ENCODE assay signal across 9 cellular contexts in genomic region chr15:94584833-94585244, GRCh38.
DNase-seq lines count a peak whose midpoint lies in the region; ATAC-seq, FAIRE-seq and TF ChIP-seq lines count a peak whose summit lies in the region.
"Had no signal": no experiment of that assay in that cellular context is flagged by ENCODE, and none has a peak within 500 bp of the region (broad histone marks: within the 10 kb centered on the region; RNA-seq: fewer than 3 reads in every experiment).

No MANE protein-coding gene starts in this region.

- H3K79me2 ChIP-seq in Karpas-422 (ENCODE audit: low read length): no peaks in the 10 kb centered on the region

- TF ChIP-seq CTCF in body of pancreas (IDR thresholded peaks at IDR 0.05): no peak

- ATAC-seq in GM21529 (IDR thresholded peaks at IDR 0.05; ENCODE audit: unreplicated experiment) (peak; percentile 74), body of pancreas (no peak)

- H3K36me3 ChIP-seq in Karpas-422 (ENCODE audit: insufficient read depth, low read length): no peaks in the 10 kb centered on the region
- no peaks in the 10 kb centered on the region for H3K36me3 ChIP-seq in small intestine (ENCODE audit: control insufficient read depth in 2 of 2, insufficient read depth in 2 of 2, low read length in 2 of 2)
- H3K36me3 ChIP-seq in body of pancreas (replicated peaks in 1 of 2; ENCODE audit: insufficient read depth in 1 of 2, low read depth in 2 of 2): no peaks in the 10 kb centered on the region
- H3K36me3 ChIP-seq: thoracic aorta had no signal

- H3K4me3 ChIP-seq in GM08714 (ENCODE audit: low read length): peak overlapping the region; percentile 3; the same call in 1 of the 2 replicates
- H3K4me3 ChIP-seq in Karpas-422 (ENCODE audit: low read length): no peak overlapping the region
- H3K4me3 ChIP-seq in small intestine (ENCODE audit: low read depth in 1 of 2, low read length in 2 of 2): no peak overlapping the region
- H3K4me3 ChIP-seq in body of pancreas: no peak overlapping the region
- H3K4me3 ChIP-seq: thoracic aorta had no signal

- no peaks in the 10 kb centered on the region for H4K20me1 ChIP-seq in Karpas-422 (ENCODE audit: insufficient read depth, low read depth, low read length)

- DNase-seq in Karpas-422 (peak; percentile 52), activated T-helper 1 cell treated with Interleukin-2 at 50 U/mL for 16 hours (ENCODE audit: low read depth) (peak; percentile 4), small intestine (peak; percentile 26), body of pancreas (no peak), NCI-H446 (lab: John Stamatoyannopoulos, UW) (no peak), retina (no peak)

- H3K9me2 ChIP-seq in Karpas-422 (replicated peaks; ENCODE audit: insufficient read depth, low read length): no peaks in the 10 kb centered on the region

- FAIRE-seq in small intestine (lab: Jason Lieb, UNC): no peak

- H3K27me3 ChIP-seq in Karpas-422 (ENCODE audit: low read length) (no peaks in the 10 kb centered on the region), small intestine (ENCODE audit: control insufficient read depth in 2 of 2, insufficient read depth in 2 of 2, low read length in 2 of 2) (no peaks in the 10 kb centered on the region), body of pancreas (no peaks in the 10 kb centered on the region)

- intact Hi-C loops in body of pancreas (cut with DNase I): no loop called here

- 46 to 72% (median 56%) methylated on average over 11 of the region's 11 CpGs for WGBS in small intestine, 3 donors
- 55 to 72% methylated on average over 11 of the region's 11 CpGs for WGBS in body of pancreas, 2 donors

- no peak overlapping the region for H3K9ac ChIP-seq in Karpas-422 (ENCODE audit: low read length)

- H3K9me3 ChIP-seq in Karpas-422 (ENCODE audit: low read length) (no peaks in the 10 kb centered on the region), small intestine (ENCODE audit: control insufficient read depth, low read depth) (no peaks in the 10 kb centered on the region), body of pancreas (no peaks in the 10 kb centered on the region)
- H3K9me3 ChIP-seq: thoracic aorta had no signal

- H3K4me1 ChIP-seq in Karpas-422 (ENCODE audit: low read length): peaks cover 4% of the 10 kb centered on the region
- H3K4me1 ChIP-seq in small intestine (ENCODE audit: control insufficient read depth in 2 of 2, insufficient read depth in 1 of 2, low read depth in 1 of 2, low read length in 1 of 2): no peaks in the 10 kb centered on the region
- H3K4me1 ChIP-seq in body of pancreas: no peaks in the 10 kb centered on the region

- TF ChIP-seq POLR2A in body of pancreas (IDR thresholded peaks at IDR 0.05): no peak

- H3K27ac ChIP-seq in Karpas-422 (ENCODE audit: low read length): no peak overlapping the region
- H3K27ac ChIP-seq in small intestine (ENCODE audit: low read depth in 1 of 2, low read length in 1 of 2): no peak overlapping the region
- H3K27ac ChIP-seq in body of pancreas: no peak overlapping the region
- H3K27ac ChIP-seq: thoracic aorta had no signal

- no peak overlapping the region for H3K4me2 ChIP-seq in Karpas-422 (ENCODE audit: low read depth, low read length, poor library complexity, severe bottlenecking)

- H2AFZ ChIP-seq in Karpas-422 (ENCODE audit: low read length): no peak overlapping the region; the same call in 1 of the 2 replicates

Comparison
In these comparisons a context has a peak if more than half of its experiments do, and no peak if none do; other contexts are left out.
1. DNase-seq: peak in Karpas-422 (single experiment), activated T-helper 1 cell treated with Interleukin-2 at 50 U/mL for 16 hours (single experiment) and small intestine (single experiment); none in body of pancreas (0 of 4), NCI-H446 (0 of 2) and retina (single experiment).